ENCODE assay signal across 1 cellular context in the genomic region with DNA sequence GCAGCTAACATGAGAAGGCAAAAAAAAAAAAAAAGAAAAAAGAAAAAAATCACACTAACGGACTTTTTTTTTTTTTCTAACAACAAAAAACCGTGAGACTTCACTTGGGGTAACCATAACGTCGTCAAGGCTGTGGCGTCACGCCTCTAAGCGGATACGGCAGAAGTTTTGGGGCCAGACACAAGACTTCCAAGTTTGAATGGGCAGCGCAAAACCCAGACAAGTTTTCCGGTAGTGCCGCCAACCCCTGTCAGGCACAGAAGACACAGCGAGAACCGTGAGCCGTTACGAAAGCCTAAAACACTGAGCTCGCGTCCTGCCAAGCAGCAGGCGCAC.
TF ChIP-seq lines count a peak whose summit lies in the region.

No MANE protein-coding gene starts in this region.

TF ChIP-seq in GM12878, 131 proteins besides CTCF, POLR2A, EP300 and RAD21 (continued from another document and continues in another):
- TF ChIP-seq MLLT1 (IDR thresholded peaks at IDR 0.05) (no peak), TARDBP (IDR thresholded peaks at IDR 0.05; ENCODE audit: borderline replicate concordance) (no peak), CHD2 (IDR thresholded peaks at IDR 0.05; ENCODE audit: borderline replicate concordance, low read depth, low read length) (no peak), SIX5 (IDR thresholded peaks at IDR 0.05; ENCODE audit: low read depth, low read length, severe bottlenecking) (no peak), ZSCAN29 (IDR thresholded peaks at IDR 0.05) (no peak), EZH2 (IDR thresholded peaks at IDR 0.05; ENCODE audit: borderline replicate concordance, control insufficient read depth, low read depth, low read length) (no peak), CBX5 (IDR thresholded peaks at IDR 0.05; ENCODE audit: low read depth) (0 out of 2 replicates have a peak, but pooled peaks have one; percentile 38), NBN (IDR thresholded peaks at IDR 0.05) (peak; percentile 9; the same call in 1 of the 2 replicates), SMARCA5 (IDR thresholded peaks at IDR 0.05) (no peak), MXI1 (IDR thresholded peaks at IDR 0.05; ENCODE audit: low read depth, low read length) (no peak; the same call in 1 of the 2 replicates), YBX1 (IDR thresholded peaks at IDR 0.05) (no peak), BMI1 (IDR thresholded peaks at IDR 0.05; ENCODE audit: borderline replicate concordance) (no peak), TBL1XR1 (IDR thresholded peaks at IDR 0.05; ENCODE audit: low read depth, low read length) (no peak), SIN3A (IDR thresholded peaks at IDR 0.05; ENCODE audit: low read depth, low read length) (peak; percentile 67), CHD4 (IDR thresholded peaks at IDR 0.05) (no peak), RCOR1 (conservative IDR thresholded peaks at IDR 0.05; ENCODE audit: low read depth, low read length) (no peak), TCF3 (IDR thresholded peaks at IDR 0.05; ENCODE audit: borderline replicate concordance, insufficient read depth, low read depth, low read length) (no peak), FOXM1 (IDR thresholded peaks at IDR 0.05; ENCODE audit: low read depth, low read length) (no peak), HDGF (IDR thresholded peaks at IDR 0.05) (no peak), CREB1 (IDR thresholded peaks at IDR 0.05; ENCODE audit: low read depth) (peak; percentile 92), ZBTB40 (IDR thresholded peaks at IDR 0.05; ENCODE audit: borderline replicate concordance) (no peak; the same call in 1 of the 2 replicates), SRF (IDR thresholded peaks at IDR 0.05; ENCODE audit: low read depth in 2 of 2, low read length in 2 of 2) (no peak), PKNOX1 (IDR thresholded peaks at IDR 0.05) (no peak), YY1 (IDR thresholded peaks at IDR 0.05; ENCODE audit: low read depth, low read length) (no peak), POU2F2 (IDR thresholded peaks at IDR 0.05; ENCODE audit: borderline replicate concordance, low read depth, low read length) (no peak), ZNF217 (IDR thresholded peaks at IDR 0.05) (no peak), IRF4 (IDR thresholded peaks at IDR 0.05; ENCODE audit: low read depth, low read length) (no peak), EGR1 (IDR thresholded peaks at IDR 0.05; ENCODE audit: borderline replicate concordance in 1 of 2, low read depth in 2 of 2, low read length in 2 of 2) (no peak), TCF12 (IDR thresholded peaks at IDR 0.05; ENCODE audit: low read depth, low read length) (no peak), RELB (IDR thresholded peaks at IDR 0.05; ENCODE audit: low read depth) (no peak), MYB (IDR thresholded peaks at IDR 0.05; ENCODE audit: borderline replicate concordance, low read depth, low read length) (no peak)
- TF ChIP-seq, protein P1, sequence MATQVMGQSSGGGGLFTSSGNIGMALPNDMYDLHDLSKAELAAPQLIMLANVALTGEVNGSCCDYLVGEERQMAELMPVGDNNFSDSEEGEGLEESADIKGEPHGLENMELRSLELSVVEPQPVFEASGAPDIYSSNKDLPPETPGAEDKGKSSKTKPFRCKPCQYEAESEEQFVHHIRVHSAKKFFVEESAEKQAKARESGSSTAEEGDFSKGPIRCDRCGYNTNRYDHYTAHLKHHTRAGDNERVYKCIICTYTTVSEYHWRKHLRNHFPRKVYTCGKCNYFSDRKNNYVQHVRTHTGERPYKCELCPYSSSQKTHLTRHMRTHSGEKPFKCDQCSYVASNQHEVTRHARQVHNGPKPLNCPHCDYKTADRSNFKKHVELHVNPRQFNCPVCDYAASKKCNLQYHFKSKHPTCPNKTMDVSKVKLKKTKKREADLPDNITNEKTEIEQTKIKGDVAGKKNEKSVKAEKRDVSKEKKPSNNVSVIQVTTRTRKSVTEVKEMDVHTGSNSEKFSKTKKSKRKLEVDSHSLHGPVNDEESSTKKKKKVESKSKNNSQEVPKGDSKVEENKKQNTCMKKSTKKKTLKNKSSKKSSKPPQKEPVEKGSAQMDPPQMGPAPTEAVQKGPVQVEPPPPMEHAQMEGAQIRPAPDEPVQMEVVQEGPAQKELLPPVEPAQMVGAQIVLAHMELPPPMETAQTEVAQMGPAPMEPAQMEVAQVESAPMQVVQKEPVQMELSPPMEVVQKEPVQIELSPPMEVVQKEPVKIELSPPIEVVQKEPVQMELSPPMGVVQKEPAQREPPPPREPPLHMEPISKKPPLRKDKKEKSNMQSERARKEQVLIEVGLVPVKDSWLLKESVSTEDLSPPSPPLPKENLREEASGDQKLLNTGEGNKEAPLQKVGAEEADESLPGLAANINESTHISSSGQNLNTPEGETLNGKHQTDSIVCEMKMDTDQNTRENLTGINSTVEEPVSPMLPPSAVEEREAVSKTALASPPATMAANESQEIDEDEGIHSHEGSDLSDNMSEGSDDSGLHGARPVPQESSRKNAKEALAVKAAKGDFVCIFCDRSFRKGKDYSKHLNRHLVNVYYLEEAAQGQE (IDR thresholded peaks at IDR 0.05; ENCODE audit: low read depth, low read length) = no peak
- TF ChIP-seq, protein P2, sequence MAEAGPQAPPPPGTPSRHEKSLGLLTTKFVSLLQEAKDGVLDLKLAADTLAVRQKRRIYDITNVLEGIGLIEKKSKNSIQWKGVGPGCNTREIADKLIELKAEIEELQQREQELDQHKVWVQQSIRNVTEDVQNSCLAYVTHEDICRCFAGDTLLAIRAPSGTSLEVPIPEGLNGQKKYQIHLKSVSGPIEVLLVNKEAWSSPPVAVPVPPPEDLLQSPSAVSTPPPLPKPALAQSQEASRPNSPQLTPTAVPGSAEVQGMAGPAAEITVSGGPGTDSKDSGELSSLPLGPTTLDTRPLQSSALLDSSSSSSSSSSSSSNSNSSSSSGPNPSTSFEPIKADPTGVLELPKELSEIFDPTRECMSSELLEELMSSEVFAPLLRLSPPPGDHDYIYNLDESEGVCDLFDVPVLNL (IDR thresholded peaks at IDR 0.05; ENCODE audit: low read depth, low read length) = no peak
- TF ChIP-seq, protein P3, sequence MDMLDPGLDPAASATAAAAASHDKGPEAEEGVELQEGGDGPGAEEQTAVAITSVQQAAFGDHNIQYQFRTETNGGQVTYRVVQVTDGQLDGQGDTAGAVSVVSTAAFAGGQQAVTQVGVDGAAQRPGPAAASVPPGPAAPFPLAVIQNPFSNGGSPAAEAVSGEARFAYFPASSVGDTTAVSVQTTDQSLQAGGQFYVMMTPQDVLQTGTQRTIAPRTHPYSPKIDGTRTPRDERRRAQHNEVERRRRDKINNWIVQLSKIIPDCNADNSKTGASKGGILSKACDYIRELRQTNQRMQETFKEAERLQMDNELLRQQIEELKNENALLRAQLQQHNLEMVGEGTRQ (IDR thresholded peaks at IDR 0.05; ENCODE audit: borderline replicate concordance, low read depth, low read length) = no peak
- TF ChIP-seq, protein P4, sequence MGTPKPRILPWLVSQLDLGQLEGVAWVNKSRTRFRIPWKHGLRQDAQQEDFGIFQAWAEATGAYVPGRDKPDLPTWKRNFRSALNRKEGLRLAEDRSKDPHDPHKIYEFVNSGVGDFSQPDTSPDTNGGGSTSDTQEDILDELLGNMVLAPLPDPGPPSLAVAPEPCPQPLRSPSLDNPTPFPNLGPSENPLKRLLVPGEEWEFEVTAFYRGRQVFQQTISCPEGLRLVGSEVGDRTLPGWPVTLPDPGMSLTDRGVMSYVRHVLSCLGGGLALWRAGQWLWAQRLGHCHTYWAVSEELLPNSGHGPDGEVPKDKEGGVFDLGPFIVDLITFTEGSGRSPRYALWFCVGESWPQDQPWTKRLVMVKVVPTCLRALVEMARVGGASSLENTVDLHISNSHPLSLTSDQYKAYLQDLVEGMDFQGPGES (IDR thresholded peaks at IDR 0.05) = no peak
- TF ChIP-seq, protein P5, sequence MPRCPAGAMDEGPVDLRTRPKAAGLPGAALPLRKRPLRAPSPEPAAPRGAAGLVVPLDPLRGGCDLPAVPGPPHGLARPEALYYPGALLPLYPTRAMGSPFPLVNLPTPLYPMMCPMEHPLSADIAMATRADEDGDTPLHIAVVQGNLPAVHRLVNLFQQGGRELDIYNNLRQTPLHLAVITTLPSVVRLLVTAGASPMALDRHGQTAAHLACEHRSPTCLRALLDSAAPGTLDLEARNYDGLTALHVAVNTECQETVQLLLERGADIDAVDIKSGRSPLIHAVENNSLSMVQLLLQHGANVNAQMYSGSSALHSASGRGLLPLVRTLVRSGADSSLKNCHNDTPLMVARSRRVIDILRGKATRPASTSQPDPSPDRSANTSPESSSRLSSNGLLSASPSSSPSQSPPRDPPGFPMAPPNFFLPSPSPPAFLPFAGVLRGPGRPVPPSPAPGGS (IDR thresholded peaks at IDR 0.05; ENCODE audit: borderline replicate concordance, insufficient read depth, low read depth, low read length, poor library complexity, severe bottlenecking) = no peak
- TF ChIP-seq, protein P6, sequence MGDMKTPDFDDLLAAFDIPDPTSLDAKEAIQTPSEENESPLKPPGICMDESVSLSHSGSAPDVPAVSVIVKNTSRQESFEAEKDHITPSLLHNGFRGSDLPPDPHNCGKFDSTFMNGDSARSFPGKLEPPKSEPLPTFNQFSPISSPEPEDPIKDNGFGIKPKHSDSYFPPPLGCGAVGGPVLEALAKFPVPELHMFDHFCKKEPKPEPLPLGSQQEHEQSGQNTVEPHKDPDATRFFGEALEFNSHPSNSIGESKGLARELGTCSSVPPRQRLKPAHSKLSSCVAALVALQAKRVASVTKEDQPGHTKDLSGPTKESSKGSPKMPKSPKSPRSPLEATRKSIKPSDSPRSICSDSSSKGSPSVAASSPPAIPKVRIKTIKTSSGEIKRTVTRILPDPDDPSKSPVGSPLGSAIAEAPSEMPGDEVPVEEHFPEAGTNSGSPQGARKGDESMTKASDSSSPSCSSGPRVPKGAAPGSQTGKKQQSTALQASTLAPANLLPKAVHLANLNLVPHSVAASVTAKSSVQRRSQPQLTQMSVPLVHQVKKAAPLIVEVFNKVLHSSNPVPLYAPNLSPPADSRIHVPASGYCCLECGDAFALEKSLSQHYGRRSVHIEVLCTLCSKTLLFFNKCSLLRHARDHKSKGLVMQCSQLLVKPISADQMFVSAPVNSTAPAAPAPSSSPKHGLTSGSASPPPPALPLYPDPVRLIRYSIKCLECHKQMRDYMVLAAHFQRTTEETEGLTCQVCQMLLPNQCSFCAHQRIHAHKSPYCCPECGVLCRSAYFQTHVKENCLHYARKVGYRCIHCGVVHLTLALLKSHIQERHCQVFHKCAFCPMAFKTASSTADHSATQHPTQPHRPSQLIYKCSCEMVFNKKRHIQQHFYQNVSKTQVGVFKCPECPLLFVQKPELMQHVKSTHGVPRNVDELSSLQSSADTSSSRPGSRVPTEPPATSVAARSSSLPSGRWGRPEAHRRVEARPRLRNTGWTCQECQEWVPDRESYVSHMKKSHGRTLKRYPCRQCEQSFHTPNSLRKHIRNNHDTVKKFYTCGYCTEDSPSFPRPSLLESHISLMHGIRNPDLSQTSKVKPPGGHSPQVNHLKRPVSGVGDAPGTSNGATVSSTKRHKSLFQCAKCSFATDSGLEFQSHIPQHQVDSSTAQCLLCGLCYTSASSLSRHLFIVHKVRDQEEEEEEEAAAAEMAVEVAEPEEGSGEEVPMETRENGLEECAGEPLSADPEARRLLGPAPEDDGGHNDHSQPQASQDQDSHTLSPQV (IDR thresholded peaks at IDR 0.05) = no peak
